Comparison of ENCODE assay signal across 17 cellular contexts in the genomic region with DNA sequence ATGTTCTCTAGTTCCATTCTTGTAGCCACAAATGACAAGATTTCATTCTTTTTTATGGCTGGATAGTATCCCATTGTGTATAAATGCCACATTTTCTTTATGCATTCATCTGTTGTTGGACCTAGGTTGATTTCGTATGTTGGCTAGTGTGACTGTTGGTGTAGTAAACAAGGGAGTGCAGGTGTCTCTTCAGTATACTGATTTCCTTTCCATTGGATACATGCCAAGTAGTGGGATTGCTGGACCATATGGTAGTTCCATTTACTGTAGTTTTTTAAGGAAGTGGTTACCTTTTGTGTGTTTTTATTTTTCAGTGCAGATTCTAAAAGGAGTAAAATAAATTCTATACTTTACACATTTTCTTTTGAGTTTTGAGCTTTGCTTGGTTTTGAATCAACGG. TPM values are rescaled to one million over a fixed set of nuclear protein-coding genes. Genes with fewer than 3 reads are reported as not detected.
DNase-seq lines count a peak whose midpoint lies in the region; ATAC-seq and TF ChIP-seq lines count a peak whose summit lies in the region.
"Had no signal": no experiment of that assay in that cellular context is flagged by ENCODE, and none has a peak within 500 bp of the region (broad histone marks: within the 10 kb centered on the region; RNA-seq: fewer than 3 reads in every experiment).

No MANE protein-coding gene starts in this region.

- H3K79me2 ChIP-seq in DOHH2 (ENCODE audit: control insufficient read depth, low read length) (peaks cover 82% of the 10 kb centered on the region), OCI-LY1 (ENCODE audit: insufficient read depth, low read length) (peaks cover 8% of the 10 kb centered on the region)

- TF ChIP-seq CTCF in DOHH2 (IDR thresholded peaks at IDR 0.05; ENCODE audit: low read depth, low read length, poor library complexity, severe bottlenecking), result no peak
- no peak for TF ChIP-seq CTCF in OCI-LY1 (IDR thresholded peaks at IDR 0.05; ENCODE audit: low read length)
- TF ChIP-seq CTCF in adrenal gland (IDR thresholded peaks at IDR 0.05), result no peak

- intact Hi-C loops in adrenal gland (cut with DNase I), result no loop called here

- no peak for TF ChIP-seq POLR2A in adrenal gland (IDR thresholded peaks at IDR 0.05)

- H2AFZ ChIP-seq in OCI-LY1 (ENCODE audit: low read length), result no peak overlapping the region
- H2AFZ ChIP-seq: GM23248 had no signal

- peak overlapping the region; percentile 20 for H3K4me2 ChIP-seq in DOHH2 (ENCODE audit: low read length)
- H3K4me2 ChIP-seq in OCI-LY1 (ENCODE audit: low read length), result no peak overlapping the region

- H3K27ac ChIP-seq in DOHH2 (ENCODE audit: low read depth, low read length) (no peak overlapping the region), OCI-LY1 (ENCODE audit: low read depth, low read length, poor library complexity, severe bottlenecking) (peak overlapping the region; percentile 30), adrenal gland (no peak overlapping the region)
- H3K27ac ChIP-seq: 22Rv1, GM23248 had no signal

- peak; percentile 29 for DNase-seq in DMS153 treated with DMSO at 0.1 percent for 48 hours (lab: John Stamatoyannopoulos, UW; ENCODE audit: unreplicated experiment)
- DNase-seq in DMS153 (lab: John Stamatoyannopoulos, UW), result no peak
- peak; percentile 58 for DNase-seq in cerebellum (ENCODE audit: low spot score)
- DNase-seq in adrenal gland, result no peak
- no peak for DNase-seq in dedifferentiated amniotic fluid mesenchymal stem cell (ENCODE audit: extremely low spot score)
- DNase-seq: activated CD4-positive, alpha-beta T cell treated with anti-CD3 and anti-CD28 coated beads, Interleukin-2, amount 50 U/mL, for 1 hour; erythroblast; GM23248; head of caudate nucleus; IMR-90; NCI-H1930; PC-3 had no signal

- no peak for ATAC-seq in GM18861 (IDR thresholded peaks at IDR 0.05; ENCODE audit: unreplicated experiment)
- ATAC-seq: PC-3 had no signal

- peaks cover 26% of the 10 kb centered on the region for H3K4me1 ChIP-seq in DOHH2 (ENCODE audit: control insufficient read depth, low read length)
- peaks cover 23% of the 10 kb centered on the region for H3K4me1 ChIP-seq in OCI-LY1 (ENCODE audit: insufficient read depth, low read length, severe bottlenecking)
- peaks cover 8 to 50% of the 10 kb centered on the region in 2 donors for H3K4me1 ChIP-seq in adrenal gland (replicated peaks in 1 of 2)

- WGBS in adrenal gland, 4 donors, result 67 to 81% (median 72%) methylated on average over 2 of the region's 2 CpGs

- H3K36me3 ChIP-seq in DOHH2 (ENCODE audit: control insufficient read depth, low read length) (peaks cover 88% of the 10 kb centered on the region), OCI-LY1 (ENCODE audit: insufficient read depth, low read length) (peaks cover 91% of the 10 kb centered on the region), adrenal gland (replicated peaks in 1 of 2) (peaks cover 0 to 84% of the 10 kb centered on the region in 2 donors)

- no peaks in the 10 kb centered on the region for H3K9me3 ChIP-seq in DOHH2 (ENCODE audit: control insufficient read depth, insufficient read depth, low read length)
- no peaks in the 10 kb centered on the region for H3K9me3 ChIP-seq in OCI-LY1 (ENCODE audit: low read length)
- H3K9me3 ChIP-seq in adrenal gland (replicated peaks in 1 of 3), result no peaks in the 10 kb centered on the region

- H3F3A ChIP-seq in DOHH2 (ENCODE audit: control insufficient read depth, insufficient read depth), result no peaks in the 10 kb centered on the region
- H3F3A ChIP-seq in OCI-LY1 (ENCODE audit: insufficient read depth, low read length), result no peaks in the 10 kb centered on the region

- H3K9me2 ChIP-seq in DOHH2 (replicated peaks; ENCODE audit: control insufficient read depth, low read length), result no peaks in the 10 kb centered on the region
- H3K9me2 ChIP-seq in OCI-LY1 (ENCODE audit: low read depth, low read length), result no peaks in the 10 kb centered on the region

- no peak overlapping the region for H3K4me3 ChIP-seq in DOHH2 (ENCODE audit: low read length)
- H3K4me3 ChIP-seq in OCI-LY1 (ENCODE audit: low read depth, low read length, poor library complexity, severe bottlenecking), result no peak overlapping the region
- H3K4me3 ChIP-seq in adrenal gland, result no peak overlapping the region
- H3K4me3 ChIP-seq: GM23248 had no signal

- H3K27me3 ChIP-seq in DOHH2 (ENCODE audit: control insufficient read depth, low read length) (no peaks in the 10 kb centered on the region), OCI-LY1 (ENCODE audit: insufficient read depth, low read length) (no peaks in the 10 kb centered on the region), adrenal gland (no peaks in the 10 kb centered on the region)

- no peaks in the 10 kb centered on the region; the same call in 1 of the 2 replicates for H4K20me1 ChIP-seq in DOHH2 (ENCODE audit: control insufficient read depth, insufficient read depth, low read depth, low read length)
- no peaks in the 10 kb centered on the region for H4K20me1 ChIP-seq in OCI-LY1 (ENCODE audit: insufficient read depth, low read length)

- H3K9ac ChIP-seq in OCI-LY1 (ENCODE audit: low read length), result no peak overlapping the region
- H3K9ac ChIP-seq: GM23248 had no signal

RNA-seq across cellular contexts. Expression of gene PARK7, which starts 5.7 kb away (rescaled TPM):
- total RNA-seq in cerebellum (80.4 TPM), adrenal gland (100 to 1,000 TPM; 266 to 478 (median 362) TPM)
- 100 to 1,000 TPM; 274 to 697 (median 537) TPM for polyA plus RNA-seq in adrenal gland

RNA-seq across cellular contexts. Expression of gene TNFRSF9, which starts 26.6 kb away (rescaled TPM):
- total RNA-seq in cerebellum, result not detected
- total RNA-seq in adrenal gland, result under 1 TPM in 4 of 8 donors, not detected in 4; 0.11 to 0.83 (median 0.51) TPM
- under 1 TPM; 0.03 to 0.15 (median 0.08) TPM for polyA plus RNA-seq in adrenal gland
- total RNA-seq: GM23248 had no signal
- polyA plus RNA-seq: GM23248, keratinocyte had no signal

RNA-seq across cellular contexts. Expression of gene ERRFI1, which starts 58.9 kb away (rescaled TPM):
- 22.0 TPM for total RNA-seq in cerebellum
- total RNA-seq in adrenal gland, result 10 to 100 TPM; 16.0 to 71.5 (median 29.0) TPM
- polyA plus RNA-seq in adrenal gland, result 10 to 100 TPM; 14.4 to 29.8 (median 16.0) TPM

Comparison
In these comparisons a context has a peak if more than half of its experiments do, and no peak if none do; other contexts are left out.
1. DNase-seq: peak in DMS153 treated with DMSO at 0.1 percent for 48 hours (single experiment) and cerebellum (single experiment); none in DMS153 (single experiment), adrenal gland (0 of 7) and dedifferentiated amniotic fluid mesenchymal stem cell (single experiment).